8 cellular contexts compared by ENCODE assay signal in genomic region chr9:125261501-125262216, GRCh38. TPM values are rescaled to one million over a fixed set of nuclear protein-coding genes. Genes with fewer than 3 reads are reported as not detected.
DNase-seq lines count a peak whose midpoint lies in the region; ATAC-seq, FAIRE-seq and TF ChIP-seq lines count a peak whose summit lies in the region.

GAPVD1 (plus strand) TSS chr9:125261826; CDS start chr9:125298922, 37,096 bp downstream.

- dilution Hi-C loops in keratinocyte (cut with MboI; ENCODE audit: extremely low pct_ligation_motif_present, low sequenced_read_pairs), result no loop called here

- no peaks in the 10 kb centered on the region for H3K9me1 ChIP-seq in keratinocyte (ENCODE audit: control insufficient read depth, extremely low read depth, insufficient read depth, low read length)

- no peaks in the 10 kb centered on the region for H3K36me3 ChIP-seq in keratinocyte (ENCODE audit: control insufficient read depth in 2 of 2, extremely low read depth in 1 of 2, insufficient read depth in 2 of 2, low read length in 2 of 2)

- ATAC-seq in GM19023 (IDR thresholded peaks at IDR 0.05; ENCODE audit: unreplicated experiment) (peak; percentile 89), HG03196 (IDR thresholded peaks at IDR 0.05; ENCODE audit: unreplicated experiment) (peak; percentile 90)
- ATAC-seq in activated CD4-positive, CD25-positive, alpha-beta regulatory T cell treated with anti-CD3 and anti-CD28 coated beads, Interleukin-2, amount 50 U/mL, for 24 hours, result peak; percentile 98 to 99

- H3K4me2 ChIP-seq in keratinocyte (ENCODE audit: control insufficient read depth, extremely low read depth, insufficient read depth, low read depth, low read length), result peak within 1 kb of the TSS; percentile 98

- peak within 1 kb of the TSS; percentile 87 for H3K9ac ChIP-seq in keratinocyte (ENCODE audit: control insufficient read depth, extremely low read depth, insufficient read depth, low read length)

- peaks cover 44% of the 10 kb centered on the region for H3K79me2 ChIP-seq in keratinocyte (ENCODE audit: control insufficient read depth, insufficient read depth, low read length)

- peak within 1 kb of the TSS; percentile 90 for H3K27ac ChIP-seq in keratinocyte (ENCODE audit: control insufficient read depth, insufficient read depth, low read length)

- no peak for FAIRE-seq in keratinocyte (lab: Jason Lieb, UNC)

- no peaks in the 10 kb centered on the region for H3K27me3 ChIP-seq in keratinocyte (ENCODE audit: control insufficient read depth, extremely low read depth, insufficient read depth, low read length)

- no peaks in the 10 kb centered on the region for H3K9me3 ChIP-seq in keratinocyte (ENCODE audit: control insufficient read depth, low read depth, low read length)

- peak within 1 kb of the TSS; percentile 77 to 85 (median 85) for H3K4me3 ChIP-seq in keratinocyte (ENCODE audit: control insufficient read depth in 2 of 3, extremely low read depth in 1 of 3, insufficient read depth in 2 of 3, low read depth in 1 of 3, low read length in 3 of 3)

- H4K20me1 ChIP-seq in keratinocyte (ENCODE audit: control insufficient read depth, extremely low read depth, insufficient read depth, low read length), result no peaks in the 10 kb centered on the region

- peaks cover 10% of the 10 kb centered on the region for H3K4me1 ChIP-seq in keratinocyte (ENCODE audit: control insufficient read depth, extremely low read depth, insufficient read depth, low read length)

- DNase-seq in AML-193 (lab: John Stamatoyannopoulos, UW), result peak; percentile 88 to 91
- DNase-seq in NCI-H345 treated with DMSO at 0.1 percent for 48 hours (lab: John Stamatoyannopoulos, UW; ENCODE audit: unreplicated experiment), result peak; percentile 87
- peak; percentile 86 for DNase-seq in cerebellar cortex (ENCODE audit: low spot score)
- no peak for DNase-seq in keratinocyte (ENCODE audit: low read depth, low spot score)
- DNase-seq in stimulated activated CD4-positive, alpha-beta T cell treated with anti-CD3 and anti-CD28 coated beads, Interleukin-15, amount 100 ng/mL, for 1 hour (ENCODE audit: low read depth in 1 of 2, low spot score in 1 of 2), result peak; percentile 74 to 81

- peak within 1 kb of the TSS; percentile 99 for H2AFZ ChIP-seq in keratinocyte (ENCODE audit: control insufficient read depth, low read length)

- TF ChIP-seq CTCF in keratinocyte (optimal IDR thresholded peaks at IDR 0.05 in 1 of 3, IDR thresholded peaks at IDR 0.05 in 1 of 3, conservative IDR thresholded peaks at IDR 0.05 in 1 of 3; ENCODE audit: extremely low read depth in 1 of 3, insufficient read depth in 2 of 3, low read length in 3 of 3), result peak in 2 of 3 experiments; percentile 47 to 49

RNA-seq across cellular contexts. Expression of gene GAPVD1, which starts in this region (rescaled TPM):
- 15.1 to 26.8 TPM (median 23.2 TPM) in 3 replicates for polyA plus RNA-seq in keratinocyte
- 34.1 TPM for polyA plus RNA-seq in keratinocyte (2011; ENCODE audit: low read depth)
- polyA plus RNA-seq in keratinocyte (2011; cell fraction: cytosol; rRNA removed), result 10.5 and 17.7 TPM in 2 replicates
- 46.7 and 50.6 TPM in 2 replicates for polyA plus RNA-seq in keratinocyte (2011; cell fraction: nucleus; rRNA removed)
- 20.8 and 21.7 TPM in 2 replicates for polyA plus RNA-seq in keratinocyte (2012; ENCODE audit: low replicate concordance)
- 22.4 to 74.2 TPM (median 39.7 TPM) in 3 replicates for polyA minus RNA-seq in keratinocyte
- polyA minus RNA-seq in keratinocyte (2011; cell fraction: cytosol; rRNA and poly(A)+ RNA removed), result 37.0 TPM
- 39.6 and 86.7 TPM in 2 replicates for polyA minus RNA-seq in keratinocyte (2011; cell fraction: nucleus; rRNA and poly(A)+ RNA removed)
